37 cellular contexts compared by ENCODE assay signal in genomic region chr7:95674101-95674500, GRCh38.
"Had no signal": no experiment of that assay in that cellular context is flagged by ENCODE, and none has a peak within 500 bp of the region (broad histone marks: within the 10 kb centered on the region; RNA-seq: fewer than 3 reads in every experiment).

No MANE protein-coding gene starts in this region.

- H3K36me3 Mint-ChIP-seq: activated naive CD4-positive, alpha-beta T cell treated with anti-CD3 and anti-CD28 coated beads, Interleukin-2, amount 50 U/mL, for 24 hours; activated naive CD4-positive, alpha-beta T cell treated with anti-CD3 and anti-CD28 coated beads, Interleukin-2, amount 50 U/mL, for 72 hours; activated naive CD8-positive, alpha-beta T cell; activated naive CD8-positive, alpha-beta T cell treated with anti-CD3 and anti-CD28 coated beads for 36 hours; activated naive CD8-positive, alpha-beta T cell treated with anti-CD3 and anti-CD28 coated beads, Interleukin-2, amount 10 ng/mL, durations not matched to agents 7 days and 5 days; brain had no signal

- DNase-seq: activated effector memory CD4-positive, alpha-beta T cell treated with anti-CD3 and anti-CD28 coated beads, Interleukin-2, amount 50 U/mL, for 16 hours; activated effector memory CD4-positive, alpha-beta T cell treated with Interleukin-2 at 50 U/mL for 16 hours; activated gamma-delta T cell; activated gamma-delta T cell treated with Interleukin-2 at 50 U/mL for 16 hours; activated naive CD4-positive, alpha-beta T cell; activated naive CD4-positive, alpha-beta T cell treated with anti-CD3 and anti-CD28 coated beads for 36 hours; activated naive CD4-positive, alpha-beta T cell treated with anti-CD3 and anti-CD28 coated beads, Interleukin-2, amount 50 U/mL, for 16 hours; activated naive CD4-positive, alpha-beta T cell treated with Interleukin-2 at 50 U/mL for 16 hours; activated naive CD8-positive, alpha-beta T cell treated with anti-CD3 and anti-CD28 coated beads for 36 hours; activated naive CD8-positive, alpha-beta T cell treated with anti-CD3 and anti-CD28 coated beads, Interleukin-2, amount 10 ng/mL, durations not matched to agents 7 days and 5 days; activated naive CD8-positive, alpha-beta T cell treated with anti-CD3 and anti-CD28 coated beads, Interleukin-2, amount 50 U/mL, for 24 hours; activated T-cell treated with anti-CD3 and anti-CD28 coated beads for 4 hours; activated T-cell treated with anti-CD3 and anti-CD28 coated beads, Interleukin-2, amount 50 U/mL, for 1 hour; activated T-cell treated with anti-CD3 and anti-CD28 coated beads, Interleukin-2, amount 50 U/mL, for 24 hours; activated T-cell treated with anti-CD3 and anti-CD28 coated beads, Interleukin-2, amount 50 U/mL, for 4 hours; activated T-cell treated with anti-CD3 and anti-CD28 coated beads, Interleukin-2, amount 50 U/mL, for 48 hours; activated T-cell treated with anti-CD3 and anti-CD28 coated beads, Interleukin-2, amount 50 U/mL, for 72 hours; adrenal gland; amniotic stem cell; amygdala; anterior cingulate cortex; aorta; body of pancreas; brain microvascular endothelial cell; caudate nucleus; central memory CD4-positive, alpha-beta T cell; cerebellar nuclear complex had no signal

- ATAC-seq: activated naive CD4-positive, alpha-beta T cell treated with anti-CD3 and anti-CD28 coated beads, Interleukin-2, amount 50 U/mL, for 72 hours; activated naive CD8-positive, alpha-beta T cell treated with anti-CD3 and anti-CD28 coated beads, Interleukin-2, amount 50 U/mL, for 24 hours; activated T-cell treated with anti-CD3 and anti-CD28 coated beads, Interleukin-2, amount 50 U/mL, for 4 hours; activated T-cell treated with anti-CD3 and anti-CD28 coated beads, Interleukin-2, amount 50 U/mL, for 72 hours; activated T-helper 17 cell treated with anti-CD3 and anti-CD28 coated beads, Interleukin-2, amount 50 U/mL, for 72 hours; body of pancreas had no signal

- H3K27me3 Mint-ChIP-seq: activated naive CD4-positive, alpha-beta T cell treated with anti-CD3 and anti-CD28 coated beads, Interleukin-2, amount 50 U/mL, for 24 hours; activated naive CD8-positive, alpha-beta T cell; activated naive CD8-positive, alpha-beta T cell treated with anti-CD3 and anti-CD28 coated beads for 36 hours; activated naive CD8-positive, alpha-beta T cell treated with anti-CD3 and anti-CD28 coated beads, Interleukin-2, amount 10 ng/mL, durations not matched to agents 7 days and 5 days; activated T-cell treated with anti-CD3 and anti-CD28 coated beads, Interleukin-2, amount 50 U/mL, for 24 hours; activated T-helper 17 cell treated with anti-CD3 and anti-CD28 coated beads, Interleukin-2, amount 50 U/mL, for 72 hours; brain; central memory CD8-positive, alpha-beta T cell had no signal

- H3K4me3 Mint-ChIP-seq: activated naive CD4-positive, alpha-beta T cell treated with anti-CD3 and anti-CD28 coated beads for 36 hours; activated naive CD4-positive, alpha-beta T cell treated with anti-CD3 and anti-CD28 coated beads, Interleukin-2, amount 50 U/mL, for 24 hours; activated naive CD8-positive, alpha-beta T cell; activated naive CD8-positive, alpha-beta T cell treated with anti-CD3 and anti-CD28 coated beads for 36 hours; activated naive CD8-positive, alpha-beta T cell treated with anti-CD3 and anti-CD28 coated beads, Interleukin-2, amount 10 ng/mL, durations not matched to agents 7 days and 5 days; activated naive CD8-positive, alpha-beta T cell treated with anti-CD3 and anti-CD28 coated beads, Interleukin-2, amount 50 U/mL, for 24 hours; activated T-cell treated with anti-CD3 and anti-CD28 coated beads, Interleukin-2, amount 50 U/mL, for 24 hours; activated T-cell treated with anti-CD3 and anti-CD28 coated beads, Interleukin-2, amount 50 U/mL, for 4 hours; activated T-cell treated with anti-CD3 and anti-CD28 coated beads, Interleukin-2, amount 50 U/mL, for 72 hours; activated T-helper 1 cell treated with anti-CD3 and anti-CD28 coated beads, Interleukin-12 subunit alpha, Interleukin-12 subunit beta, Interleukin-2, Interleukin-4 antibody, amounts not matched to agents 30 ng/mL and 10 ng/mL and 1 ng/mL, durations not matched to agents 14 hours and 24 hours and 36 hours; activated T-helper 17 cell treated with anti-CD3 and anti-CD28 coated beads, Interleukin-2, amount 50 U/mL, for 72 hours; brain; central memory CD8-positive, alpha-beta T cell had no signal

- H3K27ac Mint-ChIP-seq: activated naive CD4-positive, alpha-beta T cell treated with anti-CD3 and anti-CD28 coated beads for 36 hours; activated naive CD4-positive, alpha-beta T cell treated with anti-CD3 and anti-CD28 coated beads, Interleukin-2, amount 50 U/mL, for 24 hours; activated naive CD4-positive, alpha-beta T cell treated with anti-CD3 and anti-CD28 coated beads, Interleukin-2, amount 50 U/mL, for 72 hours; activated naive CD8-positive, alpha-beta T cell; activated naive CD8-positive, alpha-beta T cell treated with anti-CD3 and anti-CD28 coated beads for 36 hours; activated naive CD8-positive, alpha-beta T cell treated with anti-CD3 and anti-CD28 coated beads, Interleukin-2, amount 10 ng/mL, durations not matched to agents 7 days and 5 days; activated naive CD8-positive, alpha-beta T cell treated with anti-CD3 and anti-CD28 coated beads, Interleukin-2, amount 50 U/mL, for 24 hours; activated T-cell treated with anti-CD3 and anti-CD28 coated beads, Interleukin-2, amount 50 U/mL, for 24 hours; activated T-cell treated with anti-CD3 and anti-CD28 coated beads, Interleukin-2, amount 50 U/mL, for 72 hours; activated T-helper 1 cell treated with anti-CD3 and anti-CD28 coated beads, Interleukin-12 subunit alpha, Interleukin-12 subunit beta, Interleukin-2, Interleukin-4 antibody, amounts not matched to agents 30 ng/mL and 10 ng/mL and 1 ng/mL, durations not matched to agents 14 hours and 24 hours and 36 hours; activated T-helper 17 cell treated with anti-CD3 and anti-CD28 coated beads, Interleukin-2, amount 50 U/mL, for 72 hours; activated T-helper 2 cell treated with anti-CD3 and anti-CD28 coated beads, Interferon-gamma antibody, Interleukin-2, Interleukin-4, amounts not matched to agents 10 μg/mL and 5 μg/mL and 100 μg/mL, durations not matched to agents 14 hours and 24 hours and 36 hours; brain had no signal

- H3K9me3 Mint-ChIP-seq: activated naive CD4-positive, alpha-beta T cell treated with anti-CD3 and anti-CD28 coated beads for 36 hours; activated naive CD4-positive, alpha-beta T cell treated with anti-CD3 and anti-CD28 coated beads, Interleukin-2, amount 50 U/mL, for 24 hours; activated naive CD8-positive, alpha-beta T cell treated with anti-CD3 and anti-CD28 coated beads, Interleukin-2, amount 10 ng/mL, durations not matched to agents 7 days and 5 days; activated T-cell treated with anti-CD3 and anti-CD28 coated beads, Interleukin-2, amount 50 U/mL, for 24 hours; activated T-cell treated with anti-CD3 and anti-CD28 coated beads, Interleukin-2, amount 50 U/mL, for 72 hours; activated T-helper 1 cell treated with anti-CD3 and anti-CD28 coated beads, Interleukin-12 subunit alpha, Interleukin-12 subunit beta, Interleukin-2, Interleukin-4 antibody, amounts not matched to agents 30 ng/mL and 10 ng/mL and 1 ng/mL, durations not matched to agents 14 hours and 24 hours and 36 hours; activated T-helper 17 cell treated with anti-CD3 and anti-CD28 coated beads, Interleukin-2, amount 50 U/mL, for 72 hours; activated T-helper 2 cell treated with anti-CD3 and anti-CD28 coated beads, Interferon-gamma antibody, Interleukin-2, Interleukin-4, amounts not matched to agents 10 μg/mL and 5 μg/mL and 100 μg/mL, durations not matched to agents 14 hours and 24 hours and 36 hours; brain; central memory CD8-positive, alpha-beta T cell had no signal

- H3K4me1 Mint-ChIP-seq: activated naive CD4-positive, alpha-beta T cell treated with anti-CD3 and anti-CD28 coated beads, Interleukin-2, amount 50 U/mL, for 24 hours; activated naive CD8-positive, alpha-beta T cell treated with anti-CD3 and anti-CD28 coated beads for 36 hours; activated naive CD8-positive, alpha-beta T cell treated with anti-CD3 and anti-CD28 coated beads, Interleukin-2, amount 10 ng/mL, durations not matched to agents 7 days and 5 days; activated naive CD8-positive, alpha-beta T cell treated with anti-CD3 and anti-CD28 coated beads, Interleukin-2, amount 50 U/mL, for 24 hours; activated T-helper 17 cell treated with anti-CD3 and anti-CD28 coated beads, Interleukin-2, amount 50 U/mL, for 72 hours; brain; central memory CD8-positive, alpha-beta T cell had no signal

- FAIRE-seq: astrocyte, bronchial epithelial cell had no signal
